ENCODE assay signal across 32 cellular contexts in genomic region chr14:49467091-49467490, GRCh38.
"Had no signal": no experiment of that assay in that cellular context is flagged by ENCODE, and none has a peak within 500 bp of the region (broad histone marks: within the 10 kb centered on the region; RNA-seq: fewer than 3 reads in every experiment).

No MANE protein-coding gene starts in this region.

- H3K4me3 Mint-ChIP-seq: activated B cell treated with CpG ODN at 0.5 μM for 24 hours; activated CD8-positive, alpha-beta T cell treated with anti-CD3 and anti-CD28 coated beads for 36 hours; activated naive CD4-positive, alpha-beta T cell treated with anti-CD3 and anti-CD28 coated beads for 36 hours; activated naive CD4-positive, alpha-beta T cell treated with anti-CD3 and anti-CD28 coated beads, Interleukin-2, amount 50 U/mL, for 24 hours; activated naive CD8-positive, alpha-beta T cell treated with anti-CD3 and anti-CD28 coated beads for 36 hours; activated naive CD8-positive, alpha-beta T cell treated with anti-CD3 and anti-CD28 coated beads, Interleukin-2, amount 50 U/mL, for 24 hours; activated T-helper 1 cell treated with anti-CD3 and anti-CD28 coated beads, Interleukin-12 subunit alpha, Interleukin-12 subunit beta, Interleukin-2, Interleukin-4 antibody, amounts not matched to agents 30 ng/mL and 10 ng/mL and 1 ng/mL, durations not matched to agents 14 hours and 24 hours and 36 hours; effector memory CD8-positive, alpha-beta T cell; T-helper 17 cell; T-helper 2 cell treated with Interferon-gamma antibody and Interleukin-4, amounts not matched to agents 5 μg/mL and 100 μg/mL, for 36 hours had no signal

- H3K36me3 Mint-ChIP-seq: activated naive CD4-positive, alpha-beta T cell treated with anti-CD3 and anti-CD28 coated beads, Interleukin-2, amount 50 U/mL, for 24 hours; activated naive CD8-positive, alpha-beta T cell treated with anti-CD3 and anti-CD28 coated beads for 36 hours had no signal

- H3K4me3 ChIP-seq: adrenal gland, body of pancreas, esophagus muscularis mucosa, gastroesophageal sphincter, heart right ventricle had no signal

- H3K36me3 ChIP-seq: adrenal gland, esophagus muscularis mucosa, gastroesophageal sphincter, heart right ventricle, WERI-Rb-1 had no signal

- DNase-seq: activated B cell treated with CpG ODN at 0.5 μM for 24 hours; activated CD4-positive, alpha-beta T cell treated with anti-CD3 and anti-CD28 coated beads for 48 hours; activated CD4-positive, alpha-beta T cell treated with anti-CD3 and anti-CD28 coated beads, Interleukin-2, amount 50 U/mL, for 1 hour; activated CD4-positive, alpha-beta T cell treated with anti-CD3 and anti-CD28 coated beads, Interleukin-2, amount 50 U/mL, for 48 hours; activated CD8-positive, alpha-beta memory T cell treated with anti-CD3 and anti-CD28 coated beads for 24 hours; activated CD8-positive, alpha-beta T cell treated with anti-CD3 and anti-CD28 coated beads for 36 hours; activated effector memory CD4-positive, alpha-beta T cell treated with anti-CD3 and anti-CD28 coated beads, Interleukin-2, amount 50 U/mL, for 16 hours; activated naive CD4-positive, alpha-beta T cell treated with anti-CD3 and anti-CD28 coated beads for 36 hours; activated naive CD8-positive, alpha-beta T cell treated with anti-CD3 and anti-CD28 coated beads for 36 hours; activated naive CD8-positive, alpha-beta T cell treated with anti-CD3 and anti-CD28 coated beads, Interleukin-2, amount 50 U/mL, for 24 hours; activated T-cell treated with anti-CD3 and anti-CD28 coated beads, Interleukin-2, amount 50 U/mL, for 1 hour; activated T-cell treated with anti-CD3 and anti-CD28 coated beads, Interleukin-2, amount 50 U/mL, for 48 hours; adrenal gland; aorta; body of pancreas; cortex of kidney; dermis blood vessel endothelial cell; effector CD4-positive, alpha-beta T cell; effector memory CD8-positive, alpha-beta T cell; erythroblast; foreskin keratinocyte; heart right ventricle; T-helper 17 cell; T1000; WERI-Rb-1 had no signal

- H3K27ac Mint-ChIP-seq: activated B cell treated with CpG ODN at 0.5 μM for 24 hours; activated CD8-positive, alpha-beta T cell treated with anti-CD3 and anti-CD28 coated beads for 36 hours; activated naive CD4-positive, alpha-beta T cell treated with anti-CD3 and anti-CD28 coated beads for 36 hours; activated naive CD4-positive, alpha-beta T cell treated with anti-CD3 and anti-CD28 coated beads, Interleukin-2, amount 50 U/mL, for 24 hours; activated naive CD8-positive, alpha-beta T cell treated with anti-CD3 and anti-CD28 coated beads for 36 hours; activated naive CD8-positive, alpha-beta T cell treated with anti-CD3 and anti-CD28 coated beads, Interleukin-2, amount 50 U/mL, for 24 hours; activated T-helper 1 cell treated with anti-CD3 and anti-CD28 coated beads, Interleukin-12 subunit alpha, Interleukin-12 subunit beta, Interleukin-2, Interleukin-4 antibody, amounts not matched to agents 30 ng/mL and 10 ng/mL and 1 ng/mL, durations not matched to agents 14 hours and 24 hours and 36 hours; activated T-helper 2 cell treated with anti-CD3 and anti-CD28 coated beads, Interferon-gamma antibody, Interleukin-2, Interleukin-4, amounts not matched to agents 10 μg/mL and 5 μg/mL and 100 μg/mL, durations not matched to agents 14 hours and 24 hours and 36 hours; effector memory CD8-positive, alpha-beta T cell; T-helper 17 cell; T-helper 2 cell treated with Interferon-gamma antibody and Interleukin-4, amounts not matched to agents 5 μg/mL and 100 μg/mL, for 36 hours had no signal

- H3K27ac ChIP-seq: adrenal gland, body of pancreas, esophagus muscularis mucosa, foreskin keratinocyte, gastroesophageal sphincter, heart right ventricle, WERI-Rb-1 had no signal

- H3K4me1 Mint-ChIP-seq: activated B cell treated with CpG ODN at 0.5 μM for 24 hours; activated naive CD4-positive, alpha-beta T cell treated with anti-CD3 and anti-CD28 coated beads, Interleukin-2, amount 50 U/mL, for 24 hours; activated naive CD8-positive, alpha-beta T cell treated with anti-CD3 and anti-CD28 coated beads for 36 hours; activated naive CD8-positive, alpha-beta T cell treated with anti-CD3 and anti-CD28 coated beads, Interleukin-2, amount 50 U/mL, for 24 hours; T-helper 17 cell had no signal

- H3K4me1 ChIP-seq: adrenal gland, body of pancreas, foreskin keratinocyte, heart right ventricle had no signal

- ATAC-seq: activated CD4-positive, CD25-positive, alpha-beta regulatory T cell treated with anti-CD3 and anti-CD28 coated beads, Interleukin-2, amount 50 U/mL, for 24 hours; activated CD8-positive, alpha-beta T cell treated with anti-CD3 and anti-CD28 coated beads for 36 hours; activated naive CD8-positive, alpha-beta T cell treated with anti-CD3 and anti-CD28 coated beads, Interleukin-2, amount 50 U/mL, for 24 hours; body of pancreas; effector memory CD8-positive, alpha-beta T cell; foreskin keratinocyte; gastroesophageal sphincter; heart right ventricle; T-helper 17 cell had no signal

- H3K27me3 ChIP-seq: esophagus muscularis mucosa, foreskin keratinocyte, gastroesophageal sphincter had no signal

- H3K9me3 Mint-ChIP-seq: activated B cell treated with CpG ODN at 0.5 μM for 24 hours; activated CD8-positive, alpha-beta T cell treated with anti-CD3 and anti-CD28 coated beads for 36 hours; activated naive CD4-positive, alpha-beta T cell treated with anti-CD3 and anti-CD28 coated beads for 36 hours; activated naive CD4-positive, alpha-beta T cell treated with anti-CD3 and anti-CD28 coated beads, Interleukin-2, amount 50 U/mL, for 24 hours; activated naive CD8-positive, alpha-beta T cell treated with anti-CD3 and anti-CD28 coated beads for 36 hours; activated naive CD8-positive, alpha-beta T cell treated with anti-CD3 and anti-CD28 coated beads, Interleukin-2, amount 50 U/mL, for 24 hours; activated T-helper 1 cell treated with anti-CD3 and anti-CD28 coated beads, Interleukin-12 subunit alpha, Interleukin-12 subunit beta, Interleukin-2, Interleukin-4 antibody, amounts not matched to agents 30 ng/mL and 10 ng/mL and 1 ng/mL, durations not matched to agents 14 hours and 24 hours and 36 hours; activated T-helper 2 cell treated with anti-CD3 and anti-CD28 coated beads, Interferon-gamma antibody, Interleukin-2, Interleukin-4, amounts not matched to agents 10 μg/mL and 5 μg/mL and 100 μg/mL, durations not matched to agents 14 hours and 24 hours and 36 hours; effector memory CD8-positive, alpha-beta T cell; T-helper 2 cell treated with Interferon-gamma antibody and Interleukin-4, amounts not matched to agents 5 μg/mL and 100 μg/mL, for 36 hours had no signal
